In genomic region chr3:50351318-50351687, GRCh38 we compare ENCODE assay signal across 8 cellular contexts. TPM values are rescaled to one million over a fixed set of nuclear protein-coding genes. Genes with fewer than 3 reads are reported as not detected.
DNase-seq lines count a peak whose midpoint lies in the region; ATAC-seq and TF ChIP-seq lines count a peak whose summit lies in the region.

No MANE protein-coding gene starts in this region.

- H3K9me3 ChIP-seq in SJSA1 (replicated peaks) (no peaks in the 10 kb centered on the region), fibroblast of lung (ENCODE audit: control insufficient read depth, insufficient read depth, low read depth, low read length) (no peaks in the 10 kb centered on the region)

- peaks cover 30% of the 10 kb centered on the region for H3K79me2 ChIP-seq in fibroblast of lung (ENCODE audit: control insufficient read depth, insufficient read depth, low read length)

- H3K36me3 ChIP-seq in SJSA1 (peaks cover 53% of the 10 kb centered on the region), fibroblast of lung (ENCODE audit: control insufficient read depth, insufficient read depth, low read length) (peaks cover 19% of the 10 kb centered on the region)

- no peaks in the 10 kb centered on the region for H4K20me1 ChIP-seq in fibroblast of lung (ENCODE audit: control insufficient read depth, extremely low read depth, insufficient read depth, low read length)

- peak overlapping the region; percentile 40 for H2AFZ ChIP-seq in fibroblast of lung (ENCODE audit: low read length)

- DNase-seq in GM12864 (ENCODE audit: low read depth) (no peak), SJSA1 (ENCODE audit: low read depth in 1 of 2, low spot score in 2 of 2) (no peak), fibroblast of lung (ENCODE audit: low read depth in 2 of 2) (no peak), retinal pigment epithelial cell (ENCODE audit: low read depth) (no peak), left colon (no peak), SW480 (ENCODE audit: low spot score) (no peak), NCI-H226 (no peak)

- no peak overlapping the region for H3K9ac ChIP-seq in fibroblast of lung (ENCODE audit: insufficient read depth, low read length)

- H3K27ac ChIP-seq in SJSA1 (no peak overlapping the region), fibroblast of lung (ENCODE audit: insufficient read depth, low read length) (peak overlapping the region; percentile 75)

- no peak for ATAC-seq in left colon
- ATAC-seq in HG02973 (IDR thresholded peaks at IDR 0.05; ENCODE audit: unreplicated experiment), result no peak

- TF ChIP-seq CTCF in GM12864 (IDR thresholded peaks at IDR 0.05; ENCODE audit: low read depth, low read length, missing control alignments), result no peak
- no peak for TF ChIP-seq CTCF in fibroblast of lung (conservative IDR thresholded peaks at IDR 0.05 in 1 of 2, IDR thresholded peaks at IDR 0.05 in 1 of 2; ENCODE audit: low read depth in 1 of 2, low read length in 2 of 2)
- TF ChIP-seq CTCF in retinal pigment epithelial cell (conservative IDR thresholded peaks at IDR 0.05; ENCODE audit: low read depth, low read length), result no peak

- intact Hi-C loops in left colon (cut with DNase I, micrococcal nuclease), result loop anchor here in 1 of 2 donors (10.0 kb wide), 1 partner anchor 203 kb away; no protein-coding TSS in a partner anchor

- H3K4me3 ChIP-seq in GM12864 (ENCODE audit: low read depth, low read length) (peak overlapping the region; percentile 67), SJSA1 (peak overlapping the region; percentile 75), fibroblast of lung (replicated peaks in 1 of 4; ENCODE audit: control extremely low read depth in 1 of 4, insufficient read depth in 1 of 4, low read depth in 3 of 4, low read length in 4 of 4) (peak overlapping the region; percentile 72 to 87 (median 74)), retinal pigment epithelial cell (ENCODE audit: low read length) (peak overlapping the region; percentile 91)

- H3K27me3 ChIP-seq in SJSA1 (replicated peaks) (no peaks in the 10 kb centered on the region), fibroblast of lung (ENCODE audit: control insufficient read depth, insufficient read depth, low read length) (no peaks in the 10 kb centered on the region)

- peak overlapping the region; percentile 95 for H3K4me2 ChIP-seq in fibroblast of lung (ENCODE audit: extremely low read depth, insufficient read depth, low read length)

- H3K4me1 ChIP-seq in SJSA1 (replicated peaks) (peaks cover 23% of the 10 kb centered on the region), fibroblast of lung (ENCODE audit: control insufficient read depth, extremely low read depth, insufficient read depth, low read length) (peaks cover 12% of the 10 kb centered on the region)

RNA-seq across cellular contexts. Expression of gene CYB561D2, which starts 0.6 kb away (rescaled TPM):
- 13.7 and 14.3 TPM in 2 replicates for total RNA-seq in SJSA1 (2014; rRNA removed; shearing (Covaris generic))
- total RNA-seq in fibroblast of lung (24.1 and 28.6 TPM in 2 replicates), left colon (10 to 100 TPM; 35.8 to 36.9 TPM)
- 16.4 and 16.7 TPM in 2 replicates for polyA plus RNA-seq in fibroblast of lung
- polyA plus RNA-seq in fibroblast of lung (2012), result 21.7 and 23.8 TPM in 2 replicates
- 39.0 and 58.3 TPM in 2 replicates for polyA minus RNA-seq in fibroblast of lung (ENCODE audit: low replicate concordance)

RNA-seq across cellular contexts. Expression of gene NPRL2, which starts 0.7 kb away (rescaled TPM):
- 4.9 and 9.9 TPM in 2 replicates for total RNA-seq in SJSA1 (2014; rRNA removed; shearing (Covaris generic))
- total RNA-seq in fibroblast of lung, result 19.3 and 27.2 TPM in 2 replicates
- 21.4 and 26.2 TPM in 2 replicates for polyA plus RNA-seq in fibroblast of lung
- polyA plus RNA-seq in fibroblast of lung (2012), result 16.4 and 19.9 TPM in 2 replicates
- polyA minus RNA-seq in fibroblast of lung (ENCODE audit: low replicate concordance), result 43.3 and 48.3 TPM in 2 replicates
- total RNA-seq in left colon, result 10 to 100 TPM; 18.1 to 23.5 TPM

RNA-seq across cellular contexts. Expression of gene ZMYND10, which starts 5.8 kb away (rescaled TPM):
- 0.97 TPM in 1 of 2 replicates, not detected in the other for total RNA-seq in SJSA1 (2014; rRNA removed; shearing (Covaris generic))
- total RNA-seq in fibroblast of lung (0.26 and 0.83 TPM in 2 replicates), left colon (under 1 TPM; 0.47 to 0.49 TPM)
- polyA plus RNA-seq in fibroblast of lung, result 0.32 and 0.93 TPM in 2 replicates
- polyA plus RNA-seq in fibroblast of lung (2012), result 0.99 and 2.0 TPM in 2 replicates
- polyA minus RNA-seq in fibroblast of lung (ENCODE audit: low replicate concordance), result 5.9 TPM in 1 of 2 replicates, not detected in the other

RNA-seq across cellular contexts. Expression of gene TMEM115, which starts 8.0 kb away (rescaled TPM):
- total RNA-seq in SJSA1 (2014; rRNA removed; shearing (Covaris generic)), result 40.6 and 51.2 TPM in 2 replicates
- total RNA-seq in fibroblast of lung, result 39.3 and 44.8 TPM in 2 replicates
- 28.2 and 28.9 TPM in 2 replicates for polyA plus RNA-seq in fibroblast of lung
- polyA plus RNA-seq in fibroblast of lung (2012), result 36.2 and 41.8 TPM in 2 replicates
- 87.6 and 103 TPM in 2 replicates for polyA minus RNA-seq in fibroblast of lung (ENCODE audit: low replicate concordance)
- total RNA-seq in left colon, result 10 to 100 TPM; 44.6 to 48.3 TPM

RNA-seq across cellular contexts. Expression of gene RASSF1, which starts 10.7 kb away (rescaled TPM):
- total RNA-seq in SJSA1 (2014; rRNA removed; shearing (Covaris generic)), result 17.4 and 21.1 TPM in 2 replicates
- total RNA-seq in fibroblast of lung (24.1 and 32.4 TPM in 2 replicates), left colon (10 to 100 TPM; 14.5 to 15.0 TPM)
- 33.3 and 41.7 TPM in 2 replicates for polyA plus RNA-seq in fibroblast of lung
- 32.1 and 35.0 TPM in 2 replicates for polyA plus RNA-seq in fibroblast of lung (2012)
- polyA minus RNA-seq in fibroblast of lung (ENCODE audit: low replicate concordance), result 16.7 and 25.5 TPM in 2 replicates
